In the genomic region with DNA sequence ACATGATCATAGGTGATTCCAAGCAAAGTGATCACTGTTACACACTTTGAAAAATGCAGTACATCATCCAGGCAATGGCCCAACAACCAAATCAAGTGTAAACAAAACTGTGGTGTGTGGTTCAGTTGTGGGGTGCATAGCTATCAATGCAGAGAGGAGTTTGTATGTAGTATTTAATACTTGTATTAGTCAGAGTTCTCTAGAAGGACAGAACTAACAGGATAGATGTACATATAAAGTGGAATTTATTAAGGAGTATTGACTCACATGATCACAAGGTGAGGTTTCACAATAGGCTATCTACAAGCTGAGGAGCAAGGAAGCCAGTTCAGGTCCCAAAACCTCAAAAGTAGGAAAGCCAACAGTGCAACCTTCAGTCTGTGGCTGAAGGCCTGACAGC, we compare ENCODE assay signal across 24 cellular contexts.
A peak's percentile ranks its signal among the peaks of the same experiment; 100 is the strongest.
DNase-seq lines count a peak whose midpoint lies in the region; ATAC-seq and TF ChIP-seq lines count a peak whose summit lies in the region.
"Had no signal": no experiment of that assay in that cellular context is flagged by ENCODE, and none has a peak within 500 bp of the region (broad histone marks: within the 10 kb centered on the region; RNA-seq: fewer than 3 reads in every experiment).

No MANE protein-coding gene starts in this region.

- DNase-seq in GM04503 (ENCODE audit: low read depth) = peak; percentile 3
- peak; percentile 7 for DNase-seq in LHCN-M2 (ENCODE audit: low read depth)
- DNase-seq in epithelial cell of esophagus (ENCODE audit: low read depth) = peak; percentile 20
- peak; percentile 14 for DNase-seq in mesenchymal stem cell
- DNase-seq in stimulated activated CD4-positive, alpha-beta T cell treated with anti-CD3 and anti-CD28 coated beads, Interleukin-2, amount 100 ng/mL, for 48 hours = no peak
- no peak for DNase-seq in brain microvascular endothelial cell
- DNase-seq in activated T-cell treated with anti-CD3 and anti-CD28 coated beads, Interleukin-2, amount 50 U/mL, for 1 hour = no peak
- DNase-seq: activated CD4-positive, alpha-beta T cell treated with anti-CD3 and anti-CD28 coated beads, Interleukin-2, amount 50 U/mL, for 1 hour; activated CD8-positive, alpha-beta memory T cell treated with anti-CD3 and anti-CD28 coated beads, Interleukin-2, amount 50 U/mL, for 4 hours; activated naive CD8-positive, alpha-beta T cell treated with anti-CD3 and anti-CD28 coated beads for 36 hours; CD4-positive, CD25-positive, alpha-beta regulatory T cell; colonic mucosa; endodermal cell; MG63; NCI-H1417 treated with DMSO at 0.1 percent for 48 hours; NCI-H526; ovary; RPMI8226; SK-N-SH; uterus had no signal

- no peak overlapping the region for H3K18ac ChIP-seq in mesenchymal stem cell (ENCODE audit: low read depth in 1 of 2, low read length in 2 of 2)

- H3K27me3 ChIP-seq in mesenchymal stem cell (ENCODE audit: control insufficient read depth in 1 of 2, insufficient read depth in 1 of 2, low read length in 2 of 2) (no peaks in the 10 kb centered on the region), brain microvascular endothelial cell (replicated peaks) (no peaks in the 10 kb centered on the region)
- H3K27me3 ChIP-seq: colonic mucosa, MG63, ovary, uterus had no signal

- no peak for ATAC-seq in HG02610 (IDR thresholded peaks at IDR 0.05; ENCODE audit: unreplicated experiment)
- ATAC-seq: natural killer cell treated with Interleukin-12 subunit alpha and Interleukin-12 subunit beta and Interleukin-15 and Interleukin-18, amount 100 ng/mL, for 72 hours; stimulated activated effector memory CD8-positive, alpha-beta T cell treated with anti-CD3 and anti-CD28 coated beads, Interleukin-12 subunit alpha, Interleukin-12 subunit beta, amount 100 ng/mL, for 72 hours had no signal

- no peak overlapping the region for H3K23ac ChIP-seq in mesenchymal stem cell (ENCODE audit: low read length in 2 of 2)

- H2BK15ac ChIP-seq in mesenchymal stem cell (ENCODE audit: low read depth, poor library complexity, severe bottlenecking) = no peak overlapping the region

- H3K36me3 ChIP-seq in mesenchymal stem cell (ENCODE audit: control insufficient read depth in 1 of 2, insufficient read depth in 2 of 2, low read depth in 1 of 2, low read length in 2 of 2) (no peaks in the 10 kb centered on the region), brain microvascular endothelial cell (replicated peaks) (no peaks in the 10 kb centered on the region)
- H3K36me3 ChIP-seq: colonic mucosa, MG63, ovary, uterus had no signal

- H3K9me3 ChIP-seq in mesenchymal stem cell (ENCODE audit: control insufficient read depth, low read length) = no peaks in the 10 kb centered on the region
- H3K9me3 ChIP-seq: colonic mucosa, MG63, ovary, SK-N-SH, uterus had no signal

- no peaks in the 10 kb centered on the region for H3K4me1 ChIP-seq in mesenchymal stem cell (ENCODE audit: control insufficient read depth, insufficient read depth, low read depth, low read length)
- H3K4me1 ChIP-seq: colonic mucosa had no signal

- H3K27ac ChIP-seq in mesenchymal stem cell (ENCODE audit: low read length, poor library complexity, severe bottlenecking) = no peak overlapping the region
- H3K27ac ChIP-seq in brain microvascular endothelial cell = no peak overlapping the region
- H3K27ac ChIP-seq: colonic mucosa, ovary, uterus, VCaP had no signal

- no peak for TF ChIP-seq CTCF in epithelial cell of esophagus (IDR thresholded peaks at IDR 0.05; ENCODE audit: insufficient read depth, low read depth, low read length, missing control alignments)
- no peak for TF ChIP-seq CTCF in brain microvascular endothelial cell (IDR thresholded peaks at IDR 0.05; ENCODE audit: low read depth, low read length, missing control alignments)

- H3K4me3 ChIP-seq in epithelial cell of esophagus (ENCODE audit: low read length) (no peak overlapping the region), mesenchymal stem cell (ENCODE audit: insufficient read depth in 1 of 2, low read depth in 1 of 2, low read length in 2 of 2) (no peak overlapping the region), brain microvascular endothelial cell (ENCODE audit: low read depth, low read length) (no peak overlapping the region)
- H3K4me3 ChIP-seq: colonic mucosa, MG63, ovary, uterus had no signal

- H2AFZ ChIP-seq in mesenchymal stem cell (ENCODE audit: low read depth, low read length) = no peak overlapping the region

- H2BK12ac ChIP-seq in mesenchymal stem cell (ENCODE audit: low read length in 2 of 2) = peak overlapping the region in 1 of 2 experiments; percentile 66

- no peak overlapping the region for H3K9ac ChIP-seq in mesenchymal stem cell (ENCODE audit: low read length)
- H3K9ac ChIP-seq: SK-N-SH had no signal

- H3K4me2 ChIP-seq in mesenchymal stem cell (ENCODE audit: low read length, poor library complexity, severe bottlenecking) = no peak overlapping the region
- H3K4me2 ChIP-seq: SK-N-SH had no signal

- H4K91ac ChIP-seq in mesenchymal stem cell (ENCODE audit: low read length) = no peak overlapping the region

- H3K14ac ChIP-seq in mesenchymal stem cell (ENCODE audit: low read length in 2 of 2) = no peak overlapping the region

- H2AK5ac ChIP-seq in mesenchymal stem cell (ENCODE audit: low read length, severe bottlenecking) = no peak overlapping the region

- no peaks in the 10 kb centered on the region for H3K79me1 ChIP-seq in mesenchymal stem cell (replicated peaks; ENCODE audit: low read length, poor library complexity, severe bottlenecking)

- in situ Hi-C loops in brain microvascular endothelial cell (cut with HindIII; ENCODE audit: low pct_ligation_motif_present, low sequenced_read_pairs) = no loop called here

- no peak overlapping the region for H2BK120ac ChIP-seq in mesenchymal stem cell (ENCODE audit: low read depth, low read length)

- H3K4ac ChIP-seq in mesenchymal stem cell (ENCODE audit: low read depth in 1 of 2, low read length in 2 of 2) = no peak overlapping the region

- H2BK5ac ChIP-seq in mesenchymal stem cell (ENCODE audit: low read depth, low read length, poor library complexity, severe bottlenecking) = no peak overlapping the region

- H4K8ac ChIP-seq in mesenchymal stem cell (ENCODE audit: low read length) = no peak overlapping the region

Comparison
In these comparisons a context has a peak if more than half of its experiments do, and no peak if none do; other contexts are left out.
1. DNase-seq: peak in GM04503 (single experiment), LHCN-M2 (single experiment), epithelial cell of esophagus (single experiment) and mesenchymal stem cell (single experiment); none in stimulated activated CD4-positive, alpha-beta T cell treated with anti-CD3 and anti-CD28 coated beads, Interleukin-2, amount 100 ng/mL, for 48 hours (0 of 2), brain microvascular endothelial cell (single experiment) and activated T-cell treated with anti-CD3 and anti-CD28 coated beads, Interleukin-2, amount 50 U/mL, for 1 hour (single experiment).